In genomic region chr11:73423506-73423905, GRCh38 we compare ENCODE assay signal across 16 cellular contexts. TPM values are rescaled to one million over a fixed set of nuclear protein-coding genes. Genes with fewer than 3 reads are reported as not detected.
A peak's percentile ranks its signal among the peaks of the same experiment; 100 is the strongest.
DNase-seq lines count a peak whose midpoint lies in the region; ATAC-seq, FAIRE-seq and TF ChIP-seq lines count a peak whose summit lies in the region.
"Had no signal": no experiment of that assay in that cellular context is flagged by ENCODE, and none has a peak within 500 bp of the region (broad histone marks: within the 10 kb centered on the region; RNA-seq: fewer than 3 reads in every experiment).

No MANE protein-coding gene starts in this region.

- TF ChIP-seq CTCF in RWPE2 (IDR thresholded peaks at IDR 0.05; ENCODE audit: poor library complexity, severe bottlenecking): no peak
- no peak for TF ChIP-seq CTCF in bronchial epithelial cell (IDR thresholded peaks at IDR 0.05; ENCODE audit: insufficient read depth, low read length, severe bottlenecking)
- no peak for TF ChIP-seq CTCF in neutrophil (IDR thresholded peaks at IDR 0.05)

- H3K4me1 ChIP-seq in RWPE2 (ENCODE audit: insufficient read depth, poor library complexity, severe bottlenecking) (no peaks in the 10 kb centered on the region), neutrophil (ENCODE audit: control insufficient read depth in 1 of 2, insufficient read depth in 1 of 2, low read depth in 1 of 2, low read length in 1 of 2) (peaks cover 37 to 44% of the 10 kb centered on the region in 2 experiments)
- H3K4me1 ChIP-seq: HAP-1 had no signal

- FAIRE-seq in bronchial epithelial cell (lab: Jason Lieb, UNC): no peak
- FAIRE-seq: A204.1, GM12891 had no signal

- H3K27me3 ChIP-seq in RWPE2 (ENCODE audit: insufficient read depth, poor library complexity, severe bottlenecking): no peaks in the 10 kb centered on the region
- H3K27me3 ChIP-seq in bronchial epithelial cell (ENCODE audit: control insufficient read depth, insufficient read depth, low read length): no peaks in the 10 kb centered on the region
- H3K27me3 ChIP-seq in neutrophil: no peaks in the 10 kb centered on the region

- H3K9me3 ChIP-seq in RWPE2 (ENCODE audit: severe bottlenecking): no peaks in the 10 kb centered on the region
- no peaks in the 10 kb centered on the region for H3K9me3 ChIP-seq in neutrophil
- H3K9me3 ChIP-seq: HAP-1 had no signal

- DNase-seq in RWPE2 (ENCODE audit: low spot score) (no peak), bronchial epithelial cell (ENCODE audit: low read depth) (peak; percentile 58), NCI-H2029 (lab: John Stamatoyannopoulos, UW) (no peak), cerebellar cortex (ENCODE audit: low spot score) (no peak)
- no peak for DNase-seq in stimulated activated CD4-positive, alpha-beta T cell treated with anti-CD3 and anti-CD28 coated beads, Interleukin-4, amount 100 ng/mL, for 24 hours
- DNase-seq: C1 segment of cervical spinal cord; Calu3; CD4-positive, alpha-beta T cell; DMS 273 treated with DMSO at 0.1 percent for 48 hours; GOT3 had no signal

- ATAC-seq in RWPE2 (ENCODE audit: low read depth): peak; percentile 76
- ATAC-seq in esophagus mucosa: peak; percentile 26

- H3K36me3 ChIP-seq in RWPE2 (ENCODE audit: low read depth) (no peaks in the 10 kb centered on the region), bronchial epithelial cell (ENCODE audit: control insufficient read depth, insufficient read depth, low read length) (no peaks in the 10 kb centered on the region), neutrophil (peaks cover 41% of the 10 kb centered on the region)
- H3K36me3 ChIP-seq: HAP-1 had no signal

- H3K4me3 ChIP-seq in RWPE2 (ENCODE audit: severe bottlenecking) (no peak overlapping the region), bronchial epithelial cell (ENCODE audit: low read depth, low read length) (no peak overlapping the region), neutrophil (ENCODE audit: low read depth in 1 of 2, low read length in 1 of 2) (no peak overlapping the region)
- H3K4me3 ChIP-seq: HAP-1 had no signal

- no peak overlapping the region for H3K27ac ChIP-seq in RWPE2 (ENCODE audit: poor library complexity, severe bottlenecking)
- peak overlapping the region; percentile 75 for H3K27ac ChIP-seq in neutrophil
- H3K27ac ChIP-seq: HL-60 had no signal

RNA-seq across cellular contexts. Expression of gene RELT, which starts 47.3 kb away (rescaled TPM):
- total RNA-seq in bronchial epithelial cell (2.9 and 3.4 TPM in 2 replicates), esophagus mucosa (3.9 TPM)
